Comparison of ENCODE assay signal across 13 cellular contexts in the genomic region with DNA sequence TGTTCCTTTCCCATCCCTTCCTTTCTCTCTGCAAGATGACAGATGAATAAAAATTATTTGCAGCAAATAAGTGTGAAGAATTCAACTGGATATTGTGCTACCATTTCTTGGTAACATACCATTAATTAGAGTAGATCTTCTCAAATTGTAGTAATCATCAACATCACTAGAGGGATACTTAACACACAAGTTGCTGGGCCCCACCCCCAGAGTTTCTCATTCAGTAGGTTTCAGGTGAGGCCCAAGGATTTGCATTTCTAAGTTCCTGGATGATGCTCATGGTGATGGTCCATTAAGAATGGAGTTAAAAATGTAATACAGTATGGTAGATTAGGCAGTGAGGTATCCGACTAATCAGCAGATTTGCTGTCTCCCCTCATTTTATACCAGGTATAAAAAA.
DNase-seq lines count a peak whose midpoint lies in the region; ATAC-seq, FAIRE-seq and TF ChIP-seq lines count a peak whose summit lies in the region.
"Had no signal": no experiment of that assay in that cellular context is flagged by ENCODE, and none has a peak within 500 bp of the region (broad histone marks: within the 10 kb centered on the region; RNA-seq: fewer than 3 reads in every experiment).

No MANE protein-coding gene starts in this region.

- FAIRE-seq in HepG2 (lab: Jason Lieb, UNC) = no peak

- no peaks in the 10 kb centered on the region for H4K20me1 ChIP-seq in HepG2 (ENCODE audit: insufficient read depth, low read length)

- POLR2A ChIA-PET in HepG2 (lab: Yijun Ruan, JAX) = no interaction called here

- peaks cover 5% of the 10 kb centered on the region; the same call in 1 of the 2 replicates for H3K9me3 ChIP-seq in HepG2 (ENCODE audit: low read length)
- H3K9me3 ChIP-seq: ascending aorta had no signal

- H2AK5ac ChIP-seq in mesendoderm (ENCODE audit: low read length) = no peak overlapping the region

- no peak overlapping the region for H2BK15ac ChIP-seq in mesendoderm (replicated peaks; ENCODE audit: low read depth)

- H3K4ac ChIP-seq in mesendoderm (ENCODE audit: low read depth, low read length) = no peak overlapping the region

- ATAC-seq in GM19351 (IDR thresholded peaks at IDR 0.05; ENCODE audit: unreplicated experiment) (peak; percentile 91), HG02642 (IDR thresholded peaks at IDR 0.05; ENCODE audit: poor library complexity, unreplicated experiment) (peak; percentile 68), HG03565 (IDR thresholded peaks at IDR 0.05; ENCODE audit: unreplicated experiment) (peak; percentile 64), HepG2 (no peak)
- ATAC-seq: Right ventricle myocardium inferior had no signal

- in situ Hi-C loops in KBM-7 (cut with MboI; ENCODE audit: low pct_unique_long_range_greater_than_20kb, low sequenced_read_pairs) (no loop called here), HepG2 (cut with HindIII; ENCODE audit: extremely low pct_ligation_motif_present, low pct_unique_long_range_greater_than_20kb) (no loop called here)

- H3K79me1 ChIP-seq in mesendoderm (ENCODE audit: low read length) = no peaks in the 10 kb centered on the region

- intact Hi-C loops in HepG2 (cut with micrococcal nuclease; ENCODE audit: unreplicated experiment) = no loop called here

- H3K18ac ChIP-seq in mesendoderm (ENCODE audit: low read length) = no peak overlapping the region

- no peak for TF ChIP-seq CTCF in HepG2 (CRISPR knock-in tag; IDR thresholded peaks at IDR 0.05)

- no peak for TF ChIP-seq RAD21 in HepG2 (CRISPR knock-in tag; IDR thresholded peaks at IDR 0.05)

- H3K4me1 ChIP-seq in mesendoderm (ENCODE audit: control insufficient read depth, low read depth, low read length) (no peaks in the 10 kb centered on the region), HepG2 (ENCODE audit: insufficient read depth, low read length) (no peaks in the 10 kb centered on the region)
- H3K4me1 ChIP-seq: ascending aorta had no signal

- no CpG with 5 or more reads among the region's 1 CpG for WGBS in mesendoderm (ENCODE audit: extremely low coverage, insufficient coverage, low lambda C conversion rate)
- 9% methylated on average over 1 of the region's 1 CpG for WGBS in HepG2 (ENCODE audit: low lambda C conversion rate)

- no peak overlapping the region for H3K23ac ChIP-seq in mesendoderm (ENCODE audit: low read length)

- CTCF ChIA-PET in HepG2 (lab: Yijun Ruan, JAX; ENCODE audit: low intra/inter-chr PET ratio, low total read pairs) = no interaction called here

- TF ChIP-seq EP300 in HepG2 (IDR thresholded peaks at IDR 0.05; ENCODE audit: low read depth in 2 of 2, low read length in 2 of 2) (no peak), HepG2 (CRISPR knock-in tag; IDR thresholded peaks at IDR 0.05; ENCODE audit: borderline replicate concordance) (no peak)

- H4K8ac ChIP-seq in mesendoderm (ENCODE audit: low read depth, low read length) = no peak overlapping the region

- H3K27me3 ChIP-seq in mesendoderm (ENCODE audit: insufficient read depth, low read length, poor library complexity) (no peaks in the 10 kb centered on the region), HepG2 (ENCODE audit: control insufficient read depth in 1 of 2, insufficient read depth in 2 of 2, low read length in 2 of 2) (no peaks in the 10 kb centered on the region)
- H3K27me3 ChIP-seq: ascending aorta had no signal

- H2BK5ac ChIP-seq in mesendoderm (ENCODE audit: low read length) = no peak overlapping the region

- H3K56ac ChIP-seq in mesendoderm (ENCODE audit: low read length) = no peak overlapping the region

- no peak for TF ChIP-seq POLR2A in HepG2 (IDR thresholded peaks at IDR 0.05; ENCODE audit: insufficient read depth in 1 of 2, low read depth in 2 of 2, low read length in 2 of 2)

- H3K9ac ChIP-seq in mesendoderm (ENCODE audit: low read length) (no peak overlapping the region), HepG2 (ENCODE audit: insufficient read depth, low read depth, low read length) (no peak overlapping the region)

- H3K36me3 ChIP-seq in mesendoderm (ENCODE audit: control insufficient read depth, insufficient read depth, low read length) (no peaks in the 10 kb centered on the region), HepG2 (replicated peaks in 1 of 2; ENCODE audit: control insufficient read depth in 1 of 2, insufficient read depth in 2 of 2, low read length in 2 of 2) (no peaks in the 10 kb centered on the region)
- H3K36me3 ChIP-seq: ascending aorta had no signal

- H2AFZ ChIP-seq in HepG2 (ENCODE audit: low read length) = no peak overlapping the region

- BruUV-seq in HepG2 (replicated peaks; lab: Mats Ljungman, UMichigan) = no TSS peak

- H2BK120ac ChIP-seq in mesendoderm (ENCODE audit: low read depth, low read length) = no peak overlapping the region

- H3K4me2 ChIP-seq in mesendoderm (ENCODE audit: low read length) = no peak overlapping the region
- no peak overlapping the region for H3K4me2 ChIP-seq in HepG2 (ENCODE audit: low read depth, low read length)

- no peak overlapping the region for H3K4me3 ChIP-seq in mesendoderm (ENCODE audit: low read length)
- no peak overlapping the region for H3K4me3 ChIP-seq in HepG2 (replicated peaks in 1 of 3; ENCODE audit: insufficient read depth in 1 of 3, low read depth in 2 of 3, low read length in 3 of 3)
- H3K4me3 ChIP-seq: ascending aorta had no signal

- H3K79me2 ChIP-seq in mesendoderm (ENCODE audit: control insufficient read depth, insufficient read depth, low read length) (no peaks in the 10 kb centered on the region), HepG2 (ENCODE audit: insufficient read depth, low read length) (no peaks in the 10 kb centered on the region)

- DNase-seq in mesendoderm = peak; percentile 48
- DNase-seq in stimulated activated CD4-positive, alpha-beta T cell treated with anti-CD3 and anti-CD28 coated beads, Interleukin-4, amount 100 ng/mL, for 24 hours = no peak
- DNase-seq in KBM-7 = no peak
- DNase-seq in HepG2 (ENCODE audit: low spot score) = no peak
- DNase-seq: activated CD8-positive, alpha-beta memory T cell treated with anti-CD3 and anti-CD28 coated beads, Interleukin-2, amount 50 U/mL, for 48 hours; effector memory CD4-positive, alpha-beta T cell; HCEC 1CT; NCI-H226 had no signal

- no peak overlapping the region for H4K5ac ChIP-seq in mesendoderm (ENCODE audit: low read length)

- no peak overlapping the region for H3K27ac ChIP-seq in mesendoderm (ENCODE audit: low read depth, low read length)
- H3K27ac ChIP-seq in HepG2 (ENCODE audit: extremely low read length, insufficient read depth, low read length) = no peak overlapping the region
- H3K27ac ChIP-seq: ascending aorta had no signal

TF ChIP-seq in HepG2, 621 proteins besides CTCF, POLR2A, EP300 and RAD21 (continues in another document):
- TF ChIP-seq, protein P1, sequence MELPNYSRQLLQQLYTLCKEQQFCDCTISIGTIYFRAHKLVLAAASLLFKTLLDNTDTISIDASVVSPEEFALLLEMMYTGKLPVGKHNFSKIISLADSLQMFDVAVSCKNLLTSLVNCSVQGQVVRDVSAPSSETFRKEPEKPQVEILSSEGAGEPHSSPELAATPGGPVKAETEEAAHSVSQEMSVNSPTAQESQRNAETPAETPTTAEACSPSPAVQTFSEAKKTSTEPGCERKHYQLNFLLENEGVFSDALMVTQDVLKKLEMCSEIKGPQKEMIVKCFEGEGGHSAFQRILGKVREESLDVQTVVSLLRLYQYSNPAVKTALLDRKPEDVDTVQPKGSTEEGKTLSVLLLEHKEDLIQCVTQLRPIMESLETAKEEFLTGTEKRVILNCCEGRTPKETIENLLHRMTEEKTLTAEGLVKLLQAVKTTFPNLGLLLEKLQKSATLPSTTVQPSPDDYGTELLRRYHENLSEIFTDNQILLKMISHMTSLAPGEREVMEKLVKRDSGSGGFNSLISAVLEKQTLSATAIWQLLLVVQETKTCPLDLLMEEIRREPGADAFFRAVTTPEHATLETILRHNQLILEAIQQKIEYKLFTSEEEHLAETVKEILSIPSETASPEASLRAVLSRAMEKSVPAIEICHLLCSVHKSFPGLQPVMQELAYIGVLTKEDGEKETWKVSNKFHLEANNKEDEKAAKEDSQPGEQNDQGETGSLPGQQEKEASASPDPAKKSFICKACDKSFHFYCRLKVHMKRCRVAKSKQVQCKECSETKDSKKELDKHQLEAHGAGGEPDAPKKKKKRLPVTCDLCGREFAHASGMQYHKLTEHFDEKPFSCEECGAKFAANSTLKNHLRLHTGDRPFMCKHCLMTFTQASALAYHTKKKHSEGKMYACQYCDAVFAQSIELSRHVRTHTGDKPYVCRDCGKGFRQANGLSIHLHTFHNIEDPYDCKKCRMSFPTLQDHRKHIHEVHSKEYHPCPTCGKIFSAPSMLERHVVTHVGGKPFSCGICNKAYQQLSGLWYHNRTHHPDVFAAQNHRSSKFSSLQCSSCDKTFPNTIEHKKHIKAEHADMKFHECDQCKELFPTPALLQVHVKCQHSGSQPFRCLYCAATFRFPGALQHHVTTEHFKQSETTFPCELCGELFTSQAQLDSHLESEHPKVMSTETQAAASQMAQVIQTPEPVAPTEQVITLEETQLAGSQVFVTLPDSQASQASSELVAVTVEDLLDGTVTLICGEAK (IDR thresholded peaks at IDR 0.05) = no peak
- TF ChIP-seq, protein P1 (CRISPR knock-in tag; IDR thresholded peaks at IDR 0.05) = no peak
